ENCODE assay signal across 17 cellular contexts in the genomic region with DNA sequence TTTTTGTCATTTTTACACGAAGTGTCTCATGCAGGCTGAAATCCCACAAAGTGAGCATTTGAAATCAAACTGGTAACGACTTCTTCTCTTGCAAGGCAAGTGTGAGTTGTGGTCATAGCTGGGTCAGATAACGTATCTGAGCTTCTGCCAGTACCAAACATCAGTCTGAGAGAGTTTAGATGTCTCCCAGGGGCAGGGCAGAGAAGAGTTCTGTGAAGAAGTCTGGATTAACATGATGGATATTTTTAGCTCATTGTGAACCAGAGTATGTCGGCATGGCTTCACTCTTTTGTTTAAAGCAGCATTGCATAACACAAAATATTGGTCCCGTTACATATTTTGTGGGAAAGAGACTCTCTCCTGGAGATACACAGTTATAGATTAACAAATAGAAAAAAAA.
DNase-seq lines count a peak whose midpoint lies in the region; ATAC-seq, FAIRE-seq and TF ChIP-seq lines count a peak whose summit lies in the region.
"Had no signal": no experiment of that assay in that cellular context is flagged by ENCODE, and none has a peak within 500 bp of the region (broad histone marks: within the 10 kb centered on the region; RNA-seq: fewer than 3 reads in every experiment).

No MANE protein-coding gene starts in this region.

- H3K9me3 ChIP-seq in esophagus muscularis mucosa (peaks cover 0 to 6% (median 4%) of the 10 kb centered on the region in 4 donors), transverse colon (no peaks in the 10 kb centered on the region)
- H3K9me3 ChIP-seq: BLaER1 had no signal

- no peak overlapping the region for H3K4me3 ChIP-seq in esophagus muscularis mucosa
- no peak overlapping the region for H3K4me3 ChIP-seq in transverse colon
- H3K4me3 ChIP-seq: BLaER1 had no signal

- H3K36me3 ChIP-seq in esophagus muscularis mucosa (no peaks in the 10 kb centered on the region), transverse colon (no peaks in the 10 kb centered on the region)
- H3K36me3 ChIP-seq: BLaER1 had no signal

- no peaks in the 10 kb centered on the region for H3K27me3 ChIP-seq in esophagus muscularis mucosa
- H3K27me3 ChIP-seq in transverse colon = no peaks in the 10 kb centered on the region
- H3K27me3 ChIP-seq: BLaER1 had no signal

- no peak for DNase-seq in GM12892 (ENCODE audit: insufficient read length)
- peak; percentile 51 for DNase-seq in OCI-M1 (lab: John Stamatoyannopoulos, UW)
- peak; percentile 57 for DNase-seq in esophagus muscularis mucosa (ENCODE audit: extremely low spot score)
- DNase-seq in transverse colon = no peak
- DNase-seq in stimulated activated CD4-positive, alpha-beta T cell treated with anti-CD3 and anti-CD28 coated beads, Interleukin-4, amount 100 ng/mL, for 1 hour = no peak
- DNase-seq: Caco-2; CD4-positive, CD25-positive, alpha-beta regulatory T cell; CD8-positive, alpha-beta T cell; DMS153; DND-41; GOT3; H7; HCEC 1CT had no signal

- TF ChIP-seq POLR2A in GM12892 (IDR thresholded peaks at IDR 0.05; ENCODE audit: low read depth, low read length) (no peak), esophagus muscularis mucosa (IDR thresholded peaks at IDR 0.05; ENCODE audit: low read depth) (no peak), transverse colon (IDR thresholded peaks at IDR 0.05) (no peak)

- intact Hi-C loops in esophagus muscularis mucosa (cut with DNase I) = no loop called here
- intact Hi-C loops in transverse colon (cut with DNase I; ENCODE audit: low total_unique reads) = no loop called here

- ATAC-seq in HG02642 (IDR thresholded peaks at IDR 0.05; ENCODE audit: poor library complexity, unreplicated experiment) = no peak
- ATAC-seq: CD8-positive, alpha-beta T cell had no signal

- WGBS in esophagus muscularis mucosa = 43% methylated on average over 5 of the region's 5 CpGs
- 66 to 72% methylated on average over 4 to 5 of the region's 5 CpGs for WGBS in transverse colon (ENCODE audit: low coverage in 1 of 2), 2 donors

- no peak for TF ChIP-seq CTCF in esophagus muscularis mucosa (IDR thresholded peaks at IDR 0.05)
- TF ChIP-seq CTCF in transverse colon (IDR thresholded peaks at IDR 0.05) = no peak

- in situ Hi-C loops in transverse colon (cut with MboI; ENCODE audit: low pct_ligation_motif_present in 1 of 4, low pct_unique_long_range_greater_than_20kb in 1 of 4, low sequenced_read_pairs in 3 of 4) = no loop called here

- H3K4me1 ChIP-seq in esophagus muscularis mucosa = no peaks in the 10 kb centered on the region
- no peaks in the 10 kb centered on the region for H3K4me1 ChIP-seq in transverse colon
- H3K4me1 ChIP-seq: BLaER1, Caco-2 had no signal

- FAIRE-seq in GM12892 (lab: Jason Lieb, UNC) = peak; percentile 17

- TF ChIP-seq EP300 in esophagus muscularis mucosa (IDR thresholded peaks at IDR 0.05) (no peak), transverse colon (IDR thresholded peaks at IDR 0.05; ENCODE audit: low read depth) (no peak)

- no peak overlapping the region for H3K27ac ChIP-seq in esophagus muscularis mucosa (replicated peaks in 1 of 4)
- H3K27ac ChIP-seq in transverse colon = no peak overlapping the region
- H3K27ac ChIP-seq: 22Rv1, BLaER1, C4-2B had no signal

Comparison
In these comparisons a context has a peak if more than half of its experiments do, and no peak if none do; other contexts are left out.
1. DNase-seq: peak in OCI-M1 (single experiment) and esophagus muscularis mucosa (single experiment); none in GM12892 (single experiment), transverse colon (single experiment) and stimulated activated CD4-positive, alpha-beta T cell treated with anti-CD3 and anti-CD28 coated beads, Interleukin-4, amount 100 ng/mL, for 1 hour (single experiment).